ENCODE assay signal across 22 cellular contexts in the genomic region with DNA sequence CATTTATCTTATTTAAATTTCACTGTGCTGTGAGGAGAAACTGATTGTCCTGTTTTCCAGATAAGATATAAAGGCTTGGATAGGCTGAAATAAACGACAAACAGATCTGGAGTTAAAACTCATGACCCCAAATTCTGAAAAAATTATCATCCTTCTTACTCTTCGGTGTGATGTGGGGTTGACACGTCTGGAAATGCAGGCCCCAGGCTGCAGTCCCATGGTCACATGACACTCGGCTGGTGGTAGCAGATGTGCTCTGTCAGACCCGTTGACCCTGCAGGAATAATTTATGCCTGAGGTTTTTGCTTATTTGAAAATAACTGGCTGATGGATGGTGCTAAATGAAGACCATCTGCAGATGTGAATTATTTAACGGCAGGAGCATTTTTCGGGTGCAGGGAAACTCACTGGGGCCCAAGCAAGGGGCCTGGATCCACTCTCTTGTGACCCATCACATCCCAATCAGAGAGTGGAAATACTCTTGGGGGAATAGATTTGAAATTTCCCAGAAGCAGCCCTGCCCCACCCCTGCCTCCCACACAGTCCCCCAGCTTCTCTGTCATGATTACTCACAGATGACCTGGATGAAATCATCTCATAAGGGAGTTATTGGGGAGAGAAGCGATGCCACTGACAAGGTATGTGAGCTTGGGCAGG. TPM values are rescaled to one million over a fixed set of nuclear protein-coding genes. Genes with fewer than 3 reads are reported as not detected.
DNase-seq lines count a peak whose midpoint lies in the region; ATAC-seq and TF ChIP-seq lines count a peak whose summit lies in the region.
"Had no signal": no experiment of that assay in that cellular context is flagged by ENCODE, and none has a peak within 500 bp of the region (broad histone marks: within the 10 kb centered on the region; RNA-seq: fewer than 3 reads in every experiment).

No MANE protein-coding gene starts in this region.

- H3K27me3 Mint-ChIP-seq in WTC11 (ENCODE audit: low read depth), result no peaks in the 10 kb centered on the region; the same call in 1 of the 2 replicates
- no peaks in the 10 kb centered on the region for H3K27me3 Mint-ChIP-seq in glutamatergic neuron (ENCODE audit: unreplicated experiment)

- H3K9me3 Mint-ChIP-seq in WTC11 (peaks cover 20% of the 10 kb centered on the region), glutamatergic neuron (ENCODE audit: unreplicated experiment) (peaks cover 9% of the 10 kb centered on the region)

- H3K4me3 Mint-ChIP-seq in WTC11, result no peak overlapping the region
- H3K4me3 Mint-ChIP-seq in glutamatergic neuron (ENCODE audit: unreplicated experiment), result no peak overlapping the region
- H3K4me3 Mint-ChIP-seq: CD4-positive, alpha-beta T cell; GM23338 had no signal

- H3K27ac Mint-ChIP-seq in WTC11 (no peak overlapping the region), glutamatergic neuron (ENCODE audit: unreplicated experiment) (peak overlapping the region; percentile 72)
- H3K27ac Mint-ChIP-seq: CD4-positive, alpha-beta T cell; GM23338 had no signal

- intact Hi-C loops in left cardiac atrium (cut with DNase I), result no loop called here

- peak; percentile 20 for DNase-seq in DMS 273 treated with DMSO at 0.1 percent for 48 hours (lab: John Stamatoyannopoulos, UW)
- DNase-seq in HCEC 1CT, result peak; percentile 7
- no peak for DNase-seq in WTC11 (ENCODE audit: low spot score)
- no peak for DNase-seq in glutamatergic neuron
- no peak for DNase-seq in kidney tubule cell (ENCODE audit: low spot score)
- DNase-seq in stimulated activated CD4-positive, alpha-beta T cell treated with anti-CD3 and anti-CD28 coated beads, Interleukin-4, amount 100 ng/mL, for 24 hours, result no peak
- no peak for DNase-seq in left cardiac atrium
- DNase-seq: CD4-positive, alpha-beta T cell; COR-L47; DND-41; IMR-90; NCI-H1105; NCI-H146; NCI-H2029; NCI-H526; Peyer's patch had no signal

- H3K36me3 Mint-ChIP-seq in WTC11, result peaks cover 13% of the 10 kb centered on the region
- peaks cover 15% of the 10 kb centered on the region for H3K36me3 Mint-ChIP-seq in glutamatergic neuron (ENCODE audit: unreplicated experiment)

- H3K4me1 Mint-ChIP-seq in WTC11, result peaks cover 14% of the 10 kb centered on the region
- H3K4me1 Mint-ChIP-seq in glutamatergic neuron (ENCODE audit: low read depth, unreplicated experiment), result peaks cover 24% of the 10 kb centered on the region
- H3K4me1 Mint-ChIP-seq: GM23338 had no signal

- ATAC-seq in WTC11 (no peak), GM19351 (IDR thresholded peaks at IDR 0.05; ENCODE audit: unreplicated experiment) (no peak), left cardiac atrium (no peak)
- ATAC-seq: GM23338, Right ventricle myocardium inferior had no signal

- CTCF ChIA-PET in WTC11 (lab: Charles Lee), result no interaction called here

- POLR2A ChIA-PET in WTC11 (lab: Charles Lee), result no interaction called here

- TF ChIP-seq CTCF in WTC11 (IDR thresholded peaks at IDR 0.05) (no peak), glutamatergic neuron (IDR thresholded peaks at IDR 0.05; ENCODE audit: partially characterized antibody, unreplicated experiment) (no peak)

TF ChIP-seq in WTC11, 78 proteins besides CTCF, POLR2A, EP300 and RAD21:
- TF ChIP-seq ESRRA (CRISPR knock-in tag; IDR thresholded peaks at IDR 0.05; ENCODE audit: borderline replicate concordance), result no peak
- TF ChIP-seq, protein P1, sequence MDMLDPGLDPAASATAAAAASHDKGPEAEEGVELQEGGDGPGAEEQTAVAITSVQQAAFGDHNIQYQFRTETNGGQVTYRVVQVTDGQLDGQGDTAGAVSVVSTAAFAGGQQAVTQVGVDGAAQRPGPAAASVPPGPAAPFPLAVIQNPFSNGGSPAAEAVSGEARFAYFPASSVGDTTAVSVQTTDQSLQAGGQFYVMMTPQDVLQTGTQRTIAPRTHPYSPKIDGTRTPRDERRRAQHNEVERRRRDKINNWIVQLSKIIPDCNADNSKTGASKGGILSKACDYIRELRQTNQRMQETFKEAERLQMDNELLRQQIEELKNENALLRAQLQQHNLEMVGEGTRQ (CRISPR knock-in tag; IDR thresholded peaks at IDR 0.05), result peak; percentile 56
- TF ChIP-seq, protein P2, sequence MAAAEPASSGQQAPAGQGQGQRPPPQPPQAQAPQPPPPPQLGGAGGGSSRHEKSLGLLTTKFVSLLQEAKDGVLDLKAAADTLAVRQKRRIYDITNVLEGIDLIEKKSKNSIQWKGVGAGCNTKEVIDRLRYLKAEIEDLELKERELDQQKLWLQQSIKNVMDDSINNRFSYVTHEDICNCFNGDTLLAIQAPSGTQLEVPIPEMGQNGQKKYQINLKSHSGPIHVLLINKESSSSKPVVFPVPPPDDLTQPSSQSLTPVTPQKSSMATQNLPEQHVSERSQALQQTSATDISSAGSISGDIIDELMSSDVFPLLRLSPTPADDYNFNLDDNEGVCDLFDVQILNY (CRISPR knock-in tag; IDR thresholded peaks at IDR 0.05), result no peak
- TF ChIP-seq, protein P3, sequence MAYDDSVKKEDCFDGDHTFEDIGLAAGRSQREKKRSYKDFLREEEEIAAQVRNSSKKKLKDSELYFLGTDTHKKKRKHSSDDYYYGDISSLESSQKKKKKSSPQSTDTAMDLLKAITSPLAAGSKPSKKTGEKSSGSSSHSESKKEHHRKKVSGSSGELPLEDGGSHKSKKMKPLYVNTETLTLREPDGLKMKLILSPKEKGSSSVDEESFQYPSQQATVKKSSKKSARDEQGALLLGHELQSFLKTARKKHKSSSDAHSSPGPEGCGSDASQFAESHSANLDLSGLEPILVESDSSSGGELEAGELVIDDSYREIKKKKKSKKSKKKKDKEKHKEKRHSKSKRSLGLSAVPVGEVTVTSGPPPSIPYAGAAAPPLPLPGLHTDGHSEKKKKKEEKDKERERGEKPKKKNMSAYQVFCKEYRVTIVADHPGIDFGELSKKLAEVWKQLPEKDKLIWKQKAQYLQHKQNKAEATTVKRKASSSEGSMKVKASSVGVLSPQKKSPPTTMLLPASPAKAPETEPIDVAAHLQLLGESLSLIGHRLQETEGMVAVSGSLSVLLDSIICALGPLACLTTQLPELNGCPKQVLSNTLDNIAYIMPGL (CRISPR knock-in tag; IDR thresholded peaks at IDR 0.05), result no peak

RNA-seq across cellular contexts. Expression of gene CMKLR1, which starts 47.7 kb away (rescaled TPM):
- total RNA-seq in WTC11 (2021) (1.4 to 1.9 TPM (median 1.6 TPM) in 3 replicates), glutamatergic neuron (ENCODE audit: unreplicated experiment) (not detected), left cardiac atrium (10 to 100 TPM; 11.3 to 16.1 TPM)
- total RNA-seq: CD4-positive, alpha-beta T cell; G401; IMR-90; OCI-LY7; SJSA1 had no signal

Comparison
In these comparisons a context has a peak if more than half of its experiments do, and no peak if none do; other contexts are left out.
1. DNase-seq: peak in DMS 273 treated with DMSO at 0.1 percent for 48 hours (single experiment) and HCEC 1CT (single experiment); none in WTC11 (single experiment), glutamatergic neuron (single experiment), kidney tubule cell (single experiment), stimulated activated CD4-positive, alpha-beta T cell treated with anti-CD3 and anti-CD28 coated beads, Interleukin-4, amount 100 ng/mL, for 24 hours (single experiment) and left cardiac atrium (single experiment).